17 cellular contexts compared by ENCODE assay signal in genomic region chr1:225914391-225914790, GRCh38. TPM values are rescaled to one million over a fixed set of nuclear protein-coding genes. Genes with fewer than 3 reads are reported as not detected.
DNase-seq lines count a peak whose midpoint lies in the region; ATAC-seq and TF ChIP-seq lines count a peak whose summit lies in the region.
"Had no signal": no experiment of that assay in that cellular context is flagged by ENCODE, and none has a peak within 500 bp of the region (broad histone marks: within the 10 kb centered on the region; RNA-seq: fewer than 3 reads in every experiment).

No MANE protein-coding gene starts in this region.

- no peak for ATAC-seq in aorta (ENCODE audit: low FRiP score)
- ATAC-seq in SK-N-SH treated with all-trans-retinoic acid at 6 μM for 48 hours: no peak
- ATAC-seq: HCT116, HepG2 had no signal

- DNase-seq in chondrocyte (ENCODE audit: low spot score) (peak; percentile 55), mesendoderm (no peak), aorta (peak; percentile 10 to 53), activated gamma-delta T cell treated with Interleukin-2 at 50 U/mL for 16 hours (no peak), ovary (no peak)
- DNase-seq: ACHN; BE2C; C1 segment of cervical spinal cord; Caco-2; CD4-positive, alpha-beta T cell had no signal

- CTCF ChIA-PET in HEK293 (lab: Yijun Ruan, JAX): interaction anchor here (0.6 to 9.1 kb wide), 6 partner anchors 10 to 438 kb away, joined by 3 to 84 read pairs (median 4); partner anchors contain the start of gene TMEM63A

- no peak overlapping the region for H2BK15ac ChIP-seq in mesendoderm (replicated peaks; ENCODE audit: low read depth)

- no peak overlapping the region for H4K5ac ChIP-seq in mesendoderm (ENCODE audit: low read length)

- no peak overlapping the region for H3K27ac Mint-ChIP-seq in chondrocyte (ENCODE audit: unreplicated experiment)
- H3K27ac Mint-ChIP-seq: IgD-negative memory B cell had no signal

- no CpG with 5 or more reads among the region's 6 CpGs for WGBS in mesendoderm (ENCODE audit: extremely low coverage, insufficient coverage, low lambda C conversion rate)
- WGBS in aorta, 2 donors: 82 to 88% methylated on average over 6 of the region's 6 CpGs
- 87 to 90% (median 87%) methylated on average over 6 of the region's 6 CpGs for WGBS in ovary, 3 donors

- H3K4me1 ChIP-seq in HEK293 (ENCODE audit: control insufficient read depth, insufficient read depth, low read length): no peaks in the 10 kb centered on the region
- peaks cover 12% of the 10 kb centered on the region for H3K4me1 ChIP-seq in mesendoderm (ENCODE audit: control insufficient read depth, low read depth, low read length)
- no peaks in the 10 kb centered on the region for H3K4me1 ChIP-seq in aorta (ENCODE audit: control insufficient read depth in 1 of 2, insufficient read depth in 2 of 2, low read length in 2 of 2)
- H3K4me1 ChIP-seq in ovary (ENCODE audit: insufficient read depth): peaks cover 3% of the 10 kb centered on the region
- H3K4me1 ChIP-seq: Caco-2 had no signal

- H3K23ac ChIP-seq in mesendoderm (ENCODE audit: low read length): no peak overlapping the region

- no peak for TF ChIP-seq POLR2A in ovary (IDR thresholded peaks at IDR 0.05)

- H3K9ac ChIP-seq in mesendoderm (ENCODE audit: low read length): no peak overlapping the region
- H3K9ac ChIP-seq: GM23248 had no signal

- peaks cover 12% of the 10 kb centered on the region for H3K4me1 Mint-ChIP-seq in chondrocyte (ENCODE audit: low read depth)

- no peaks in the 10 kb centered on the region for H3K79me1 ChIP-seq in mesendoderm (ENCODE audit: low read length)

- peak overlapping the region; percentile 31 for H3K56ac ChIP-seq in mesendoderm (ENCODE audit: low read length)

- no peak overlapping the region for H3K4me3 ChIP-seq in HEK293 (ENCODE audit: low read depth, low read length)
- H3K4me3 ChIP-seq in mesendoderm (ENCODE audit: low read length): no peak overlapping the region
- H3K4me3 ChIP-seq in aorta (ENCODE audit: low read length in 2 of 2): no peak overlapping the region
- H3K4me3 ChIP-seq in ovary: no peak overlapping the region
- H3K4me3 ChIP-seq: GM23248 had no signal

- H2BK5ac ChIP-seq in mesendoderm (ENCODE audit: low read length): no peak overlapping the region

- no peak overlapping the region for H2AK5ac ChIP-seq in mesendoderm (ENCODE audit: low read length)

- no peak overlapping the region for H3K18ac ChIP-seq in mesendoderm (ENCODE audit: low read length)

- H3K36me3 ChIP-seq in HEK293 (ENCODE audit: control insufficient read depth in 2 of 2, insufficient read depth in 1 of 2, low read length in 2 of 2): peaks cover 15 to 38% of the 10 kb centered on the region in 2 experiments
- peaks cover under 1% of the 10 kb centered on the region for H3K36me3 ChIP-seq in mesendoderm (ENCODE audit: control insufficient read depth, insufficient read depth, low read length)
- no peaks in the 10 kb centered on the region for H3K36me3 ChIP-seq in aorta (ENCODE audit: control insufficient read depth in 1 of 2, insufficient read depth in 2 of 2, low read length in 1 of 2)
- H3K36me3 ChIP-seq in ovary: no peaks in the 10 kb centered on the region

- H3K79me2 ChIP-seq in mesendoderm (ENCODE audit: control insufficient read depth, insufficient read depth, low read length): no peaks in the 10 kb centered on the region

- H3K4me2 ChIP-seq in mesendoderm (ENCODE audit: low read length): no peak overlapping the region

- no peak for TF ChIP-seq EP300 in ovary (IDR thresholded peaks at IDR 0.05)

- TF ChIP-seq CTCF in HEK293 (tag by site-specific recombination; IDR thresholded peaks at IDR 0.05): no peak
- TF ChIP-seq CTCF in chondrocyte (IDR thresholded peaks at IDR 0.05): no peak
- TF ChIP-seq CTCF in ovary (IDR thresholded peaks at IDR 0.05): no peak

- H3K27ac ChIP-seq in HEK293 (ENCODE audit: extremely low read depth, low read depth, low read length): no peak overlapping the region
- H3K27ac ChIP-seq in mesendoderm (ENCODE audit: low read depth, low read length): no peak overlapping the region
- H3K27ac ChIP-seq in aorta (ENCODE audit: low read depth in 1 of 2, low read length in 2 of 2): no peak overlapping the region
- H3K27ac ChIP-seq in ovary: no peak overlapping the region
- H3K27ac ChIP-seq: GM23248 had no signal

- H3K9me3 ChIP-seq in HEK293 (ENCODE audit: control insufficient read depth, insufficient read depth, low read depth, low read length) (no peaks in the 10 kb centered on the region), aorta (ENCODE audit: control insufficient read depth, low read length) (no peaks in the 10 kb centered on the region), ovary (no peaks in the 10 kb centered on the region)
- H3K9me3 ChIP-seq: BE2C, Caco-2 had no signal

- H4K8ac ChIP-seq in mesendoderm (ENCODE audit: low read depth, low read length): no peak overlapping the region

- H2BK120ac ChIP-seq in mesendoderm (ENCODE audit: low read depth, low read length): no peak overlapping the region

- peaks cover 7% of the 10 kb centered on the region for H3K36me3 Mint-ChIP-seq in chondrocyte (ENCODE audit: low read depth)
- H3K36me3 Mint-ChIP-seq: IgD-negative memory B cell had no signal

- intact Hi-C loops in aorta (cut with DNase I) (loop anchor here (5.0 kb wide), 3 partner anchors 63 to 137 kb away; partner anchors contain the start of gene SRP9 (in 1 of the 2)), ovary (cut with DNase I) (loop anchor here (5.0 to 10.0 kb wide), 5 partner anchors 140 to 442 kb away; partner anchors contain the start of gene SRP9 (in 2 of the 4))

- no peak overlapping the region for H3K4me3 Mint-ChIP-seq in chondrocyte (ENCODE audit: unreplicated experiment)
- H3K4me3 Mint-ChIP-seq: CD4-positive, alpha-beta T cell; IgD-negative memory B cell had no signal

- no peaks in the 10 kb centered on the region for H3K9me3 Mint-ChIP-seq in chondrocyte (ENCODE audit: low read depth)
- H3K9me3 Mint-ChIP-seq: CD4-positive, alpha-beta T cell; IgD-negative memory B cell had no signal

- POLR2A ChIA-PET in HEK293 (lab: Yijun Ruan, JAX): interaction anchor here (2.1 kb wide), 1 partner anchor 10 kb away, joined by 9 read pairs; the partner anchor contains the start of gene PYCR2

- H3K27me3 ChIP-seq in mesendoderm (ENCODE audit: insufficient read depth, low read length, poor library complexity) (no peaks in the 10 kb centered on the region), aorta (ENCODE audit: control insufficient read depth in 1 of 2, insufficient read depth in 2 of 2, low read length in 1 of 2) (no peaks in the 10 kb centered on the region), ovary (no peaks in the 10 kb centered on the region)
- H3K27me3 ChIP-seq: BE2C had no signal

- no peaks in the 10 kb centered on the region for H3K27me3 Mint-ChIP-seq in chondrocyte (ENCODE audit: low read depth)
- H3K27me3 Mint-ChIP-seq: CD4-positive, alpha-beta T cell; IgD-negative memory B cell had no signal

- H3K4ac ChIP-seq in mesendoderm (ENCODE audit: low read depth, low read length): no peak overlapping the region

TF ChIP-seq in HEK293, 187 proteins besides CTCF, POLR2A, EP300 and RAD21:
- TF ChIP-seq ZNF449 (tag by site-specific recombination; IDR thresholded peaks at IDR 0.05) (peak; percentile 87), OSR2 (tag by site-specific recombination; IDR thresholded peaks at IDR 0.05) (no peak)

TF ChIP-seq in SK-N-SH treated with all-trans-retinoic acid at 6 μM for 48 hours, 23 proteins besides CTCF, POLR2A, EP300 and RAD21 (continues in another document):
- TF ChIP-seq CSRNP3 (CRISPR knock-in tag; IDR thresholded peaks at IDR 0.05) (no peak), GLIS3 (CRISPR knock-in tag; IDR thresholded peaks at IDR 0.05) (no peak), BACH2 (CRISPR knock-in tag; IDR thresholded peaks at IDR 0.05; ENCODE audit: borderline replicate concordance) (no peak)

RNA-seq across cellular contexts. Expression of gene PYCR2, which starts 9.7 kb away (rescaled TPM):
- total RNA-seq in chondrocyte (43.4 to 52.4 TPM (median 43.5 TPM) in 3 replicates), aorta (10 to 100 TPM; 43.9 to 47.8 TPM), ovary (10 to 100 TPM; 48.8 to 93.3 (median 58.7) TPM)
- 94.1 TPM for polyA plus RNA-seq in mesendoderm (2013, experiment 1 of 2)
- polyA plus RNA-seq in mesendoderm (2013, experiment 2 of 2): 95.3 TPM
- polyA plus RNA-seq in aorta (10 to 100 TPM; 27.0 to 63.6 TPM), ovary (10 to 100 TPM; 35.8 to 66.1 TPM)

RNA-seq across cellular contexts. Expression of gene LEFTY1, which starts 25.4 kb away (rescaled TPM):
- total RNA-seq in chondrocyte: 0.56 to 2.2 TPM (median 0.99 TPM) in 3 replicates
- polyA plus RNA-seq in mesendoderm (2013, experiment 1 of 2): 42.5 TPM
- polyA plus RNA-seq in mesendoderm (2013, experiment 2 of 2): 42.7 TPM
- total RNA-seq in aorta: under 1 TPM; 0.39 to 0.63 TPM
- under 1 TPM; 0.25 to 0.51 TPM for polyA plus RNA-seq in aorta
- 1 to 10 TPM; 1.3 to 5.1 (median 2.0) TPM for total RNA-seq in ovary
- 1 to 10 TPM in 1 of 2 donors, under 1 TPM in 1; 0.43 to 3.8 TPM for polyA plus RNA-seq in ovary
- total RNA-seq: Caco-2; CD4-positive, alpha-beta T cell; GM23248 had no signal
- polyA plus RNA-seq: GM23248, IgD-negative memory B cell had no signal

RNA-seq across cellular contexts. Expression of gene LEFTY2, which starts 26.6 kb away (rescaled TPM):
- total RNA-seq in chondrocyte: 10.2 to 39.6 TPM (median 38.3 TPM) in 3 replicates
- 11.8 TPM for polyA plus RNA-seq in mesendoderm (2013, experiment 1 of 2)
- polyA plus RNA-seq in mesendoderm (2013, experiment 2 of 2): 13.3 TPM
- 1 to 10 TPM; 4.6 to 5.1 TPM for total RNA-seq in aorta
- polyA plus RNA-seq in aorta: 1 to 10 TPM; 5.0 to 6.0 TPM
- 100 to 1,000 TPM in 1 of 7 donors, 10 to 100 TPM in 5, 1 to 10 TPM in 1; 9.7 to 196 (median 21.4) TPM for total RNA-seq in ovary
- 10 to 100 TPM; 20.3 to 37.2 TPM for polyA plus RNA-seq in ovary
- total RNA-seq: Caco-2; CD4-positive, alpha-beta T cell; GM23248; H4 had no signal
- polyA plus RNA-seq: GM23248 had no signal

RNA-seq across cellular contexts. Expression of gene TMEM63A, which starts 32.2 kb away (rescaled TPM):
- 48.4 to 52.5 TPM (median 50.3 TPM) in 3 replicates for total RNA-seq in chondrocyte
- 32.2 TPM for polyA plus RNA-seq in mesendoderm (2013, experiment 1 of 2)
- 34.0 TPM for polyA plus RNA-seq in mesendoderm (2013, experiment 2 of 2)
- 100 to 1,000 TPM in 1 of 2 donors, 10 to 100 TPM in 1; 89.3 to 118 TPM for total RNA-seq in aorta
- 10 to 100 TPM in 1 of 2 donors, 1 to 10 TPM in 1; 7.6 to 73.5 TPM for polyA plus RNA-seq in aorta
- 10 to 100 TPM; 42.4 to 82.8 (median 65.5) TPM for total RNA-seq in ovary
- 10 to 100 TPM; 29.6 to 36.2 TPM for polyA plus RNA-seq in ovary

Comparison
In these comparisons a context has a peak if more than half of its experiments do, and no peak if none do; other contexts are left out.
1. DNase-seq: peak in chondrocyte (single experiment) and aorta (2 of 2); none in mesendoderm (single experiment), activated gamma-delta T cell treated with Interleukin-2 at 50 U/mL for 16 hours (single experiment) and ovary (0 of 5).